In the genomic region with DNA sequence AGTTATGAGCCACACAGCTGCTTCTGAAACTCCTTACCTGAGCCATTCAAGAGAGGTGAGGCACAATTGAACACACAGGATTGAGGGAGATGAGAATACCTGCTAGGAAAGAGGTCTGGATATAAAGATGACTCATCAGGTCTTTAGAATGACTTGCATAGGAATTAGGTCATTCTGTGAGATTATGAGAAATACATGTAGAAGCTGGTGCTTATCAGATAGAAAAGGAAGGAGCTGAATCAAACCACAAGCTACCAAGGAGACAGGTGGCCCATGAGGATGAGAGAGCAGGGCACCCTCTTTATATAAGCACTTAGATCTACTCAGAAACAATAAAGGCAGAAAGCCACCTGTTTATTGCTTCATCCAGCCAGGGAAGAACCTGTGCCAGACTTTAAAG, we compare ENCODE assay signal across 20 cellular contexts.
DNase-seq lines count a peak whose midpoint lies in the region; ATAC-seq and TF ChIP-seq lines count a peak whose summit lies in the region.
"Had no signal": no experiment of that assay in that cellular context is flagged by ENCODE, and none has a peak within 500 bp of the region (broad histone marks: within the 10 kb centered on the region; RNA-seq: fewer than 3 reads in every experiment).

No MANE protein-coding gene starts in this region.

- no peak overlapping the region for H2BK5ac ChIP-seq in mesendoderm (ENCODE audit: low read length)

- H3K4me3 ChIP-seq in mesendoderm (ENCODE audit: low read length) (no peak overlapping the region), lower lobe of right lung (no peak overlapping the region)
- H3K4me3 ChIP-seq: colonic mucosa, right atrium auricular region, upper lobe of left lung had no signal

- no peak overlapping the region for H3K4me2 ChIP-seq in mesendoderm (ENCODE audit: low read length)

- H2BK120ac ChIP-seq in mesendoderm (ENCODE audit: low read depth, low read length): no peak overlapping the region

- DNase-seq in NCI-H510A treated with DMSO at 0.1 percent for 48 hours (lab: John Stamatoyannopoulos, UW) (peak; percentile 15), NCI-H510A (lab: John Stamatoyannopoulos, UW) (no peak), NCI-H2107 (lab: John Stamatoyannopoulos, UW) (peak; percentile 47), amniotic epithelial cell (ENCODE audit: low read depth) (peak; percentile 51), mesendoderm (peak; percentile 14), GM10248 (ENCODE audit: extremely low spot score) (no peak), omental fat pad (ENCODE audit: low spot score) (no peak), lower lobe of right lung (no peak)
- DNase-seq: activated CD4-positive, CD25-positive, alpha-beta regulatory T cell treated with anti-CD3 and anti-CD28 coated beads, Interleukin-2, amount 50 U/mL, for 72 hours; BE2C; brain microvascular endothelial cell; Caco-2; colonic mucosa; immature natural killer cell; NCI-H1436; RPMI8226; T1000; upper lobe of left lung had no signal

- CTCF ChIA-PET in GM10248 (lab: Yijun Ruan, JAX): interaction anchor here (1.5 kb wide), 1 partner anchor 20 kb away, joined by 5 read pairs; no protein-coding TSS in a partner anchor

- H3K4ac ChIP-seq in mesendoderm (ENCODE audit: low read depth, low read length): no peak overlapping the region

- POLR2A ChIA-PET in GM10248 (lab: Yijun Ruan, JAX): no interaction called here

- no peak overlapping the region for H4K5ac ChIP-seq in mesendoderm (ENCODE audit: low read length)

- ATAC-seq in omental fat pad (ENCODE audit: low FRiP score): no peak
- no peak for ATAC-seq in lower lobe of right lung
- ATAC-seq: SK-N-SH treated with all-trans-retinoic acid at 6 μM for 48 hours had no signal

- H3K27ac ChIP-seq in mesendoderm (ENCODE audit: low read depth, low read length) (no peak overlapping the region), lower lobe of right lung (no peak overlapping the region)
- H3K27ac ChIP-seq: brain microvascular endothelial cell, colonic mucosa, right atrium auricular region, upper lobe of left lung had no signal

- no peaks in the 10 kb centered on the region for H3K27me3 ChIP-seq in mesendoderm (ENCODE audit: insufficient read depth, low read length, poor library complexity)
- H3K27me3 ChIP-seq in lower lobe of right lung (ENCODE audit: low read depth): no peaks in the 10 kb centered on the region
- H3K27me3 ChIP-seq: BE2C, brain microvascular endothelial cell, colonic mucosa, right atrium auricular region, upper lobe of left lung had no signal

- H3K4me1 ChIP-seq in mesendoderm (ENCODE audit: control insufficient read depth, low read depth, low read length) (no peaks in the 10 kb centered on the region), lower lobe of right lung (no peaks in the 10 kb centered on the region)
- H3K4me1 ChIP-seq: BE2C, Caco-2, colonic mucosa, right atrium auricular region, upper lobe of left lung had no signal

- no peak overlapping the region for H2BK15ac ChIP-seq in mesendoderm (replicated peaks; ENCODE audit: low read depth)

- no peaks in the 10 kb centered on the region for H3K36me3 ChIP-seq in mesendoderm (ENCODE audit: control insufficient read depth, insufficient read depth, low read length)
- peaks cover 38% of the 10 kb centered on the region for H3K36me3 ChIP-seq in lower lobe of right lung
- H3K36me3 ChIP-seq: colonic mucosa had no signal

- no peak overlapping the region for H3K56ac ChIP-seq in mesendoderm (ENCODE audit: low read length)

- no peaks in the 10 kb centered on the region for H3K9me3 ChIP-seq in lower lobe of right lung
- H3K9me3 ChIP-seq: BE2C, Caco-2, colonic mucosa, right atrium auricular region, upper lobe of left lung had no signal

- H3K9ac ChIP-seq in mesendoderm (ENCODE audit: low read length): no peak overlapping the region

- no peak overlapping the region for H2AK5ac ChIP-seq in mesendoderm (ENCODE audit: low read length)

- H4K8ac ChIP-seq in mesendoderm (ENCODE audit: low read depth, low read length): no peak overlapping the region

- no peaks in the 10 kb centered on the region for H3K79me2 ChIP-seq in mesendoderm (ENCODE audit: control insufficient read depth, insufficient read depth, low read length)

- no peak for TF ChIP-seq CTCF in GM10248 (IDR thresholded peaks at IDR 0.05; ENCODE audit: control extremely low read depth, extremely low read depth, low read depth, missing control alignments)
- TF ChIP-seq CTCF in omental fat pad (IDR thresholded peaks at IDR 0.05): no peak
- TF ChIP-seq CTCF in lower lobe of right lung (IDR thresholded peaks at IDR 0.05): no peak

- no peak overlapping the region for H3K18ac ChIP-seq in mesendoderm (ENCODE audit: low read length)

- intact Hi-C loops in lower lobe of right lung (cut with DNase I): no loop called here

- H3K23ac ChIP-seq in mesendoderm (ENCODE audit: low read length): no peak overlapping the region

- H3K79me1 ChIP-seq in mesendoderm (ENCODE audit: low read length): no peaks in the 10 kb centered on the region

Comparison
In these comparisons a context has a peak if more than half of its experiments do, and no peak if none do; other contexts are left out.
1. DNase-seq: peak in NCI-H510A treated with DMSO at 0.1 percent for 48 hours (single experiment), NCI-H2107 (single experiment), amniotic epithelial cell (single experiment) and mesendoderm (single experiment); none in NCI-H510A (single experiment), GM10248 (single experiment), omental fat pad (single experiment) and lower lobe of right lung (single experiment).